In genomic region chr2:105722726-105723297, GRCh38 we compare ENCODE assay signal across 2 cellular contexts.
TF ChIP-seq lines count a peak whose summit lies in the region.

No MANE protein-coding gene starts in this region.

TF ChIP-seq in HepG2, 621 proteins besides CTCF, POLR2A, EP300 and RAD21:
- TF ChIP-seq ZNF709 (CRISPR knock-in tag; IDR thresholded peaks at IDR 0.05): no peak
- TF ChIP-seq ZBTB38 (CRISPR knock-in tag; IDR thresholded peaks at IDR 0.05): no peak
- TF ChIP-seq CAMTA2 (CRISPR knock-in tag; IDR thresholded peaks at IDR 0.05; ENCODE audit: borderline replicate concordance): no peak

TF ChIP-seq in K562, 482 proteins besides CTCF, POLR2A, EP300 and RAD21:
- TF ChIP-seq FOXK1 (CRISPR knock-in tag; IDR thresholded peaks at IDR 0.05; ENCODE audit: borderline replicate concordance) (no peak), ZMIZ1 (IDR thresholded peaks at IDR 0.05; ENCODE audit: low read depth in 2 of 2, low read length in 2 of 2) (no peak), ATF4 (CRISPR knock-in tag; IDR thresholded peaks at IDR 0.05) (no peak), ILF3 (IDR thresholded peaks at IDR 0.05; ENCODE audit: borderline replicate concordance) (no peak), HNRNPUL1 (IDR thresholded peaks at IDR 0.05; ENCODE audit: low read length) (no peak), RFX1 (IDR thresholded peaks at IDR 0.05) (no peak), SUPT5H (IDR thresholded peaks at IDR 0.05) (no peak), HIVEP1 (CRISPR knock-in tag; IDR thresholded peaks at IDR 0.05) (no peak), ELF1 (tag; IDR thresholded peaks at IDR 0.05) (no peak), ZNF766 (CRISPR knock-in tag; conservative IDR thresholded peaks at IDR 0.05) (0 out of 2 replicates have a peak, but pooled peaks have one; percentile 14), NR2C2 (CRISPR knock-in tag; IDR thresholded peaks at IDR 0.05) (no peak), NR2C2 (tag; IDR thresholded peaks at IDR 0.05) (0 out of 2 replicates have a peak, but pooled peaks have one; percentile 9), ZNF3 (CRISPR knock-in tag; IDR thresholded peaks at IDR 0.05) (no peak)
